In genomic region chr10:123506455-123506854, GRCh38 we compare ENCODE assay signal across 31 cellular contexts.
"Had no signal": no experiment of that assay in that cellular context is flagged by ENCODE, and none has a peak within 500 bp of the region (broad histone marks: within the 10 kb centered on the region; RNA-seq: fewer than 3 reads in every experiment).

No MANE protein-coding gene starts in this region.

- H3K9me3 ChIP-seq: adrenal gland, body of pancreas, colonic mucosa, esophagus muscularis mucosa, gastrocnemius medialis had no signal

- H3K4me3 ChIP-seq: adrenal gland, body of pancreas, colonic mucosa, esophagus muscularis mucosa, gastrocnemius medialis, heart right ventricle, hepatocyte had no signal

- H3K4me1 Mint-ChIP-seq: activated naive CD4-positive, alpha-beta T cell treated with anti-CD3 and anti-CD28 coated beads, Interleukin-2, amount 50 U/mL, for 24 hours; activated naive CD8-positive, alpha-beta T cell treated with anti-CD3 and anti-CD28 coated beads for 36 hours; activated naive CD8-positive, alpha-beta T cell treated with anti-CD3 and anti-CD28 coated beads, Interleukin-2, amount 50 U/mL, for 24 hours; activated T-helper 17 cell treated with anti-CD3 and anti-CD28 coated beads, Interleukin-2, amount 50 U/mL, for 72 hours; T-helper 17 cell had no signal

- H3K4me1 ChIP-seq: adrenal gland, body of pancreas, colonic mucosa, esophagus muscularis mucosa, foreskin keratinocyte, gastrocnemius medialis, heart right ventricle had no signal

- H3K27me3 Mint-ChIP-seq: activated B cell treated with CpG ODN at 0.5 μM for 24 hours; activated T-helper 17 cell treated with anti-CD3 and anti-CD28 coated beads, Interleukin-2, amount 50 U/mL, for 72 hours had no signal

- H3K4me2 ChIP-seq: hepatocyte had no signal

- H3K9me3 Mint-ChIP-seq: activated B cell treated with CpG ODN at 0.5 μM for 24 hours; activated CD8-positive, alpha-beta T cell treated with anti-CD3 and anti-CD28 coated beads for 36 hours; activated naive CD4-positive, alpha-beta T cell treated with anti-CD3 and anti-CD28 coated beads for 36 hours; activated naive CD4-positive, alpha-beta T cell treated with anti-CD3 and anti-CD28 coated beads, Interleukin-2, amount 50 U/mL, for 24 hours; activated naive CD8-positive, alpha-beta T cell treated with anti-CD3 and anti-CD28 coated beads for 36 hours; activated naive CD8-positive, alpha-beta T cell treated with anti-CD3 and anti-CD28 coated beads, Interleukin-2, amount 50 U/mL, for 24 hours; activated T-cell treated with anti-CD3 and anti-CD28 coated beads, Interleukin-2, amount 50 U/mL, for 4 hours; activated T-helper 17 cell treated with anti-CD3 and anti-CD28 coated beads, Interleukin-2, amount 50 U/mL, for 72 hours; T-helper 2 cell treated with Interferon-gamma antibody and Interleukin-4, amounts not matched to agents 5 μg/mL and 100 μg/mL, for 36 hours had no signal

- H3K27ac ChIP-seq: adrenal gland, body of pancreas, colonic mucosa, esophagus muscularis mucosa, foreskin keratinocyte, gastrocnemius medialis, heart right ventricle, hepatocyte, WERI-Rb-1 had no signal

- H3K36me3 Mint-ChIP-seq: activated naive CD4-positive, alpha-beta T cell treated with anti-CD3 and anti-CD28 coated beads, Interleukin-2, amount 50 U/mL, for 24 hours; activated naive CD8-positive, alpha-beta T cell treated with anti-CD3 and anti-CD28 coated beads for 36 hours had no signal

- H3K27me3 ChIP-seq: adrenal gland, body of pancreas, colonic mucosa, esophagus muscularis mucosa, foreskin keratinocyte, gastrocnemius medialis, hepatocyte had no signal

- H3K4me3 Mint-ChIP-seq: activated B cell treated with CpG ODN at 0.5 μM for 24 hours; activated CD8-positive, alpha-beta T cell treated with anti-CD3 and anti-CD28 coated beads for 36 hours; activated naive CD4-positive, alpha-beta T cell treated with anti-CD3 and anti-CD28 coated beads for 36 hours; activated naive CD4-positive, alpha-beta T cell treated with anti-CD3 and anti-CD28 coated beads, Interleukin-2, amount 50 U/mL, for 24 hours; activated naive CD8-positive, alpha-beta T cell treated with anti-CD3 and anti-CD28 coated beads for 36 hours; activated naive CD8-positive, alpha-beta T cell treated with anti-CD3 and anti-CD28 coated beads, Interleukin-2, amount 50 U/mL, for 24 hours; activated T-cell treated with anti-CD3 and anti-CD28 coated beads, Interleukin-2, amount 50 U/mL, for 4 hours; activated T-helper 17 cell treated with anti-CD3 and anti-CD28 coated beads, Interleukin-2, amount 50 U/mL, for 72 hours; T-helper 17 cell; T-helper 2 cell treated with Interferon-gamma antibody and Interleukin-4, amounts not matched to agents 5 μg/mL and 100 μg/mL, for 36 hours had no signal

- H3K36me3 ChIP-seq: adrenal gland, colonic mucosa, esophagus muscularis mucosa, gastrocnemius medialis, heart right ventricle, WERI-Rb-1 had no signal

- H3K27ac Mint-ChIP-seq: activated B cell treated with CpG ODN at 0.5 μM for 24 hours; activated CD8-positive, alpha-beta T cell treated with anti-CD3 and anti-CD28 coated beads for 36 hours; activated naive CD4-positive, alpha-beta T cell treated with anti-CD3 and anti-CD28 coated beads for 36 hours; activated naive CD4-positive, alpha-beta T cell treated with anti-CD3 and anti-CD28 coated beads, Interleukin-2, amount 50 U/mL, for 24 hours; activated naive CD8-positive, alpha-beta T cell treated with anti-CD3 and anti-CD28 coated beads for 36 hours; activated naive CD8-positive, alpha-beta T cell treated with anti-CD3 and anti-CD28 coated beads, Interleukin-2, amount 50 U/mL, for 24 hours; activated T-helper 17 cell treated with anti-CD3 and anti-CD28 coated beads, Interleukin-2, amount 50 U/mL, for 72 hours; T-helper 17 cell; T-helper 2 cell treated with Interferon-gamma antibody and Interleukin-4, amounts not matched to agents 5 μg/mL and 100 μg/mL, for 36 hours had no signal

- DNase-seq: activated B cell treated with CpG ODN at 0.5 μM for 24 hours; activated CD4-positive, alpha-beta T cell treated with anti-CD3 and anti-CD28 coated beads for 48 hours; activated CD4-positive, alpha-beta T cell treated with anti-CD3 and anti-CD28 coated beads, Interleukin-2, amount 50 U/mL, for 1 hour; activated CD4-positive, alpha-beta T cell treated with anti-CD3 and anti-CD28 coated beads, Interleukin-2, amount 50 U/mL, for 48 hours; activated CD8-positive, alpha-beta memory T cell treated with anti-CD3 and anti-CD28 coated beads for 24 hours; activated CD8-positive, alpha-beta T cell treated with anti-CD3 and anti-CD28 coated beads for 36 hours; activated naive CD4-positive, alpha-beta T cell treated with anti-CD3 and anti-CD28 coated beads for 36 hours; activated naive CD8-positive, alpha-beta T cell treated with anti-CD3 and anti-CD28 coated beads for 36 hours; activated naive CD8-positive, alpha-beta T cell treated with anti-CD3 and anti-CD28 coated beads, Interleukin-2, amount 50 U/mL, for 24 hours; activated T-cell treated with anti-CD3 and anti-CD28 coated beads, Interleukin-2, amount 50 U/mL, for 4 hours; adrenal gland; amygdala; aorta; body of pancreas; central memory CD4-positive, alpha-beta T cell; cerebellar nuclear complex; colonic mucosa; effector CD8-positive, alpha-beta T cell; erythroblast; foreskin keratinocyte; gastrocnemius medialis; glutamatergic neuron; heart right ventricle; T-helper 17 cell; T1000; WERI-Rb-1 had no signal
